In genomic region chr17:41065829-41066624, GRCh38 we compare ENCODE assay signal across 11 cellular contexts. TPM values are rescaled to one million over a fixed set of nuclear protein-coding genes. Genes with fewer than 3 reads are reported as not detected.
DNase-seq lines count a peak whose midpoint lies in the region; ATAC-seq and TF ChIP-seq lines count a peak whose summit lies in the region.
"Had no signal": no experiment of that assay in that cellular context is flagged by ENCODE, and none has a peak within 500 bp of the region (broad histone marks: within the 10 kb centered on the region; RNA-seq: fewer than 3 reads in every experiment).

TSS of gene KRTAP2-4 (minus strand) at chr17:41065879. CDS start at chr17:41065845, 34 bp downstream.

- POLR2A ChIA-PET in WTC11 (lab: Charles Lee) = no interaction called here

- TF ChIP-seq CTCF in WTC11 (IDR thresholded peaks at IDR 0.05) = no peak

- CTCF ChIA-PET in WTC11 (lab: Charles Lee) = no interaction called here

- ATAC-seq in WTC11 = no peak
- ATAC-seq: effector memory CD8-positive, alpha-beta T cell had no signal

- no peaks in the 10 kb centered on the region for H3K9me3 Mint-ChIP-seq in WTC11
- H3K9me3 Mint-ChIP-seq: effector memory CD8-positive, alpha-beta T cell had no signal

- no peaks in the 10 kb centered on the region for H3K27me3 Mint-ChIP-seq in WTC11 (ENCODE audit: low read depth)

- DNase-seq in AML-193 (lab: John Stamatoyannopoulos, UW) = peak; percentile 34 to 58
- DNase-seq in HS-5 (ENCODE audit: low read depth) = peak; percentile 80
- no peak for DNase-seq in WTC11 (ENCODE audit: low spot score)
- peak; percentile 95 for DNase-seq in iris pigment epithelial cell (ENCODE audit: low read depth)
- no peak for DNase-seq in 8988T
- no peak for DNase-seq in NCI-H1436 treated with DMSO at 0.1 percent for 48 hours (lab: John Stamatoyannopoulos, UW)
- DNase-seq in NCI-H187 treated with DMSO at 0.1 percent for 48 hours (lab: John Stamatoyannopoulos, UW) = no peak
- no peak for DNase-seq in NCI-H1417 treated with DMSO at 0.1 percent for 48 hours (lab: John Stamatoyannopoulos, UW)
- DNase-seq: effector memory CD8-positive, alpha-beta T cell; NCI-H1930; small intestine had no signal

- no peak within 1 kb of the TSS for H3K4me3 Mint-ChIP-seq in WTC11
- H3K4me3 Mint-ChIP-seq: effector memory CD8-positive, alpha-beta T cell had no signal

- no peaks in the 10 kb centered on the region for H3K36me3 Mint-ChIP-seq in WTC11

- H3K4me1 Mint-ChIP-seq in WTC11 = peaks cover 4% of the 10 kb centered on the region; the same call in 1 of the 2 replicates

- no peak within 1 kb of the TSS for H3K27ac Mint-ChIP-seq in WTC11
- H3K27ac Mint-ChIP-seq: effector memory CD8-positive, alpha-beta T cell had no signal

TF ChIP-seq in WTC11, 78 proteins besides CTCF, POLR2A, EP300 and RAD21:
- TF ChIP-seq GABPB1 (CRISPR knock-in tag; IDR thresholded peaks at IDR 0.05) (0 out of 2 replicates have a peak, but pooled peaks have one; percentile 17), ZBTB43 (CRISPR knock-in tag; IDR thresholded peaks at IDR 0.05) (no peak), CREB1 (CRISPR knock-in tag; IDR thresholded peaks at IDR 0.05) (no peak), CDX4 (CRISPR knock-in tag; IDR thresholded peaks at IDR 0.05; ENCODE audit: borderline replicate concordance) (no peak)

RNA-seq across cellular contexts. Expression of gene KRTAP2-4, which starts in this region (rescaled TPM):
- not detected in 3 replicates for total RNA-seq in WTC11 (2021)

Comparison
In these comparisons a context has a peak if more than half of its experiments do, and no peak if none do; other contexts are left out.
1. DNase-seq: peak in AML-193 (2 of 2), HS-5 (single experiment) and iris pigment epithelial cell (single experiment); none in WTC11 (single experiment), 8988T (single experiment), NCI-H1436 treated with DMSO at 0.1 percent for 48 hours (single experiment), NCI-H187 treated with DMSO at 0.1 percent for 48 hours (single experiment) and NCI-H1417 treated with DMSO at 0.1 percent for 48 hours (single experiment).